ENCODE assay signal across 10 cellular contexts in genomic region chrX:103949506-103949905, GRCh38. TPM values are rescaled to one million over a fixed set of nuclear protein-coding genes. Genes with fewer than 3 reads are reported as not detected.
"Had no signal": no experiment of that assay in that cellular context is flagged by ENCODE, and none has a peak within 500 bp of the region (broad histone marks: within the 10 kb centered on the region; RNA-seq: fewer than 3 reads in every experiment).

No MANE protein-coding gene starts in this region.

- FAIRE-seq: HTR-8/SVneo had no signal

- H3K4me2 ChIP-seq: KMS-11 had no signal

- H3K36me3 ChIP-seq: HAP-1 had no signal

- H3K9me3 ChIP-seq: HAP-1 had no signal

- H3K27ac ChIP-seq: GM23248, KMS-11 had no signal

- H3K4me3 ChIP-seq: GM23248, HAP-1 had no signal

- H2AFZ ChIP-seq: GM23248 had no signal

- ATAC-seq: HCT116 had no signal

- H3K9ac ChIP-seq: GM23248, KMS-11 had no signal

- H3K4me1 ChIP-seq: HAP-1 had no signal

- DNase-seq: GM23248, GOT3, H7, HFFc6, KBM-7 had no signal

RNA-seq across cellular contexts. Expression of gene TMSB15B, which starts 12.9 kb away (rescaled TPM):
- total RNA-seq: HT-29 had no signal
